Comparison of ENCODE assay signal across 10 cellular contexts in genomic region chr13:59178344-59178743, GRCh38.
A peak's percentile ranks its signal among the peaks of the same experiment; 100 is the strongest.
DNase-seq lines count a peak whose midpoint lies in the region; ATAC-seq and TF ChIP-seq lines count a peak whose summit lies in the region.
"Had no signal": no experiment of that assay in that cellular context is flagged by ENCODE, and none has a peak within 500 bp of the region (broad histone marks: within the 10 kb centered on the region; RNA-seq: fewer than 3 reads in every experiment).

No MANE protein-coding gene starts in this region.

- 78 to 94% methylated on average over 1 to 2 of the region's 2 CpGs for WGBS in gastroesophageal sphincter (ENCODE audit: low coverage in 1 of 2), 2 donors

- H3K4me1 ChIP-seq in Caco-2, result no peaks in the 10 kb centered on the region
- no peaks in the 10 kb centered on the region for H3K4me1 ChIP-seq in gastroesophageal sphincter

- no peaks in the 10 kb centered on the region for H3K27me3 ChIP-seq in Caco-2 (replicated peaks; ENCODE audit: control insufficient read depth, insufficient read depth, low read length)
- no peaks in the 10 kb centered on the region for H3K27me3 ChIP-seq in brain microvascular endothelial cell (replicated peaks)
- H3K27me3 ChIP-seq in gastroesophageal sphincter, result no peaks in the 10 kb centered on the region

- no TSS peak for BruUV-seq in Caco-2 (replicated peaks; lab: Mats Ljungman, UMichigan)

- in situ Hi-C loops in brain microvascular endothelial cell (cut with HindIII; ENCODE audit: low pct_ligation_motif_present, low sequenced_read_pairs), result no loop called here

- H3K9me3 Mint-ChIP-seq in Caco-2 (ENCODE audit: unreplicated experiment) (no peaks in the 10 kb centered on the region), nephron (no peaks in the 10 kb centered on the region)

- H3K9me3 ChIP-seq in Caco-2 (no peaks in the 10 kb centered on the region), gastroesophageal sphincter (no peaks in the 10 kb centered on the region)

- no peaks in the 10 kb centered on the region for H3K4me1 Mint-ChIP-seq in Caco-2 (ENCODE audit: low read depth, unreplicated experiment)
- H3K4me1 Mint-ChIP-seq in nephron, result no peaks in the 10 kb centered on the region

- CTCF ChIA-PET in Caco-2 (lab: Charles Lee), result no interaction called here
- CTCF ChIA-PET in GM10248 (lab: Yijun Ruan, JAX), result interaction anchor here (0.8 kb wide), 1 partner anchor 9 kb away, joined by 3 read pairs; no protein-coding TSS in a partner anchor

- intact Hi-C loops in Caco-2 (cut with micrococcal nuclease; ENCODE audit: unreplicated experiment), result loop anchor here (2.0 kb wide), 1 partner anchor 500 kb away; no protein-coding TSS in a partner anchor

- TF ChIP-seq EP300 in gastroesophageal sphincter (IDR thresholded peaks at IDR 0.05), result no peak

- H3K36me3 ChIP-seq in Caco-2 (ENCODE audit: control insufficient read depth, insufficient read depth, low read length) (no peaks in the 10 kb centered on the region), brain microvascular endothelial cell (replicated peaks) (no peaks in the 10 kb centered on the region), gastroesophageal sphincter (no peaks in the 10 kb centered on the region)

- no peak overlapping the region for H3K27ac Mint-ChIP-seq in Caco-2 (ENCODE audit: unreplicated experiment)
- H3K27ac Mint-ChIP-seq in nephron, result no peak overlapping the region

- TF ChIP-seq CTCF in Caco-2 (IDR thresholded peaks at IDR 0.05; ENCODE audit: insufficient read depth in 1 of 2, low read depth in 1 of 2, low read length in 1 of 2, severe bottlenecking in 1 of 2, unreplicated experiment in 1 of 2) (peak; percentile 36 to 41), LNCaP clone FGC (IDR thresholded peaks at IDR 0.05; ENCODE audit: control insufficient read depth, extremely low read depth, insufficient read depth) (peak; percentile 33), brain microvascular endothelial cell (IDR thresholded peaks at IDR 0.05; ENCODE audit: low read depth, low read length, missing control alignments) (peak; percentile 68), nephron (IDR thresholded peaks at IDR 0.05; ENCODE audit: unreplicated experiment in 3 of 3) (peak in 2 of 3 experiments; percentile 7 to 22), GM10248 (IDR thresholded peaks at IDR 0.05; ENCODE audit: control extremely low read depth, extremely low read depth, low read depth, missing control alignments) (no peak), gastroesophageal sphincter (IDR thresholded peaks at IDR 0.05) (no peak)

- H3K36me3 Mint-ChIP-seq in Caco-2 (ENCODE audit: insufficient read depth, unreplicated experiment) (no peaks in the 10 kb centered on the region), nephron (ENCODE audit: low read depth) (no peaks in the 10 kb centered on the region)

- POLR2A ChIA-PET in Caco-2 (lab: Charles Lee) (no interaction called here), GM10248 (lab: Yijun Ruan, JAX) (no interaction called here)

- H3K4me3 ChIP-seq in Caco-2 (ENCODE audit: low read depth, low read length) (no peak overlapping the region), LNCaP clone FGC (ENCODE audit: low read depth, low read length) (no peak overlapping the region), brain microvascular endothelial cell (ENCODE audit: low read depth, low read length) (no peak overlapping the region), gastroesophageal sphincter (no peak overlapping the region)

- H3K27ac ChIP-seq in brain microvascular endothelial cell (no peak overlapping the region), gastroesophageal sphincter (no peak overlapping the region)

- no peak overlapping the region for H3K4me3 Mint-ChIP-seq in Caco-2 (ENCODE audit: unreplicated experiment)
- no peak overlapping the region for H3K4me3 Mint-ChIP-seq in nephron

- ATAC-seq in gastroesophageal sphincter (no peak), HG02642 (IDR thresholded peaks at IDR 0.05; ENCODE audit: poor library complexity, unreplicated experiment) (no peak)

- no peaks in the 10 kb centered on the region for H3K27me3 Mint-ChIP-seq in Caco-2 (ENCODE audit: insufficient read depth, unreplicated experiment)
- H3K27me3 Mint-ChIP-seq in nephron (ENCODE audit: low read depth), result no peaks in the 10 kb centered on the region

- no peak for DNase-seq in Caco-2
- no peak for DNase-seq in LNCaP clone FGC (ENCODE audit: low read depth)
- peak; percentile 4 for DNase-seq in brain microvascular endothelial cell
- no peak for DNase-seq in GM10248 (ENCODE audit: extremely low spot score)
- DNase-seq: amniotic stem cell; DMS79; effector CD4-positive, alpha-beta T cell had no signal

- no peak for TF ChIP-seq POLR2A in gastroesophageal sphincter (IDR thresholded peaks at IDR 0.05)

Comparison
In these comparisons a context has a peak if more than half of its experiments do, and no peak if none do; other contexts are left out.
1. CTCF ChIP-seq: peak in Caco-2 (2 of 2), LNCaP clone FGC (single experiment), brain microvascular endothelial cell (single experiment) and nephron (2 of 3); none in GM10248 (single experiment) and gastroesophageal sphincter (0 of 4).